18 cellular contexts compared by ENCODE assay signal in genomic region chr14:51850651-51851050, GRCh38.
"Had no signal": no experiment of that assay in that cellular context is flagged by ENCODE, and none has a peak within 500 bp of the region (broad histone marks: within the 10 kb centered on the region; RNA-seq: fewer than 3 reads in every experiment).

No MANE protein-coding gene starts in this region.

- H3K4me1 ChIP-seq: uterus had no signal

- H3K27ac ChIP-seq: cardiac muscle cell, SJCRH30, uterus, VCaP had no signal

- H3K9me3 ChIP-seq: mucosa of descending colon, SJCRH30, tibial nerve, uterus had no signal

- H3K4me2 ChIP-seq: smooth muscle cell had no signal

- H3K36me3 Mint-ChIP-seq: memory B cell had no signal

- H3K4me3 Mint-ChIP-seq: memory B cell had no signal

- H3K9me3 Mint-ChIP-seq: memory B cell had no signal

- DNase-seq: activated CD8-positive, alpha-beta memory T cell treated with anti-CD3 and anti-CD28 coated beads for 24 hours; activated CD8-positive, alpha-beta memory T cell treated with anti-CD3 and anti-CD28 coated beads, Interleukin-2, amount 50 U/mL, for 48 hours; amygdala; effector memory CD8-positive, alpha-beta T cell; mucosa of descending colon; naive B cell; SJCRH30; stimulated activated CD4-positive, alpha-beta T cell treated with anti-CD3 and anti-CD28 coated beads, Interleukin-4, amount 100 ng/mL, for 4 hours; stimulated activated naive CD4-positive, alpha-beta T cell treated with Interleukin-2 at 50 U/mL for 16 hours; T-helper 2 cell; uterus had no signal

- H3K36me3 ChIP-seq: cardiac muscle cell, SJCRH30, tibial nerve, uterus had no signal

- H3K27me3 Mint-ChIP-seq: effector memory CD8-positive, alpha-beta T cell; memory B cell; naive B cell had no signal

- ATAC-seq: activated naive CD4-positive, alpha-beta T cell treated with anti-CD3 and anti-CD28 coated beads, Interleukin-2, amount 50 U/mL, for 72 hours; effector memory CD8-positive, alpha-beta T cell; mucosa of descending colon; sciatic nerve had no signal

- H3K27me3 ChIP-seq: cardiac muscle cell, SJCRH30, tibial nerve, uterus had no signal

- H3K4me3 ChIP-seq: cardiac muscle cell, mucosa of descending colon, SJCRH30, smooth muscle cell, tibial nerve, uterus had no signal
